17 cellular contexts compared by ENCODE assay signal in the genomic region with DNA sequence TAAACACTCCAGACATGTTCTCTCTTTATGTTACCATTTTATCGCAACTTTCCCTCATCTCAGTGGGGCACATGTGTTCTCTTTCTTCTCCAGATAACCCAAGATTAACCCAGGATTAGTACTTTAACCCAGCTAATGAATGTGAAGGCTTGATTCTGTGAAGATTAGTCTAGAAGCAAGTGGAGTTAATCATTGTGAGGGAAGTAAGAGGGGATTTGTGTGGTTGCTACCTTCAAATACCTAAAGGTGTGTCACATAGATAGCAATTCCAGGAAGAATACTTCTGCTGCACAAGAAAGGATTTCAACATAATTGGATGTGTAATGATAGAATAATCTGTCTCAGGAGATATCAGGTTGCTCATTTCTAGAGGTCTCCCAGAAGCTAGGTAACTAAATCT.
DNase-seq lines count a peak whose midpoint lies in the region; ATAC-seq and TF ChIP-seq lines count a peak whose summit lies in the region.
"Had no signal": no experiment of that assay in that cellular context is flagged by ENCODE, and none has a peak within 500 bp of the region (broad histone marks: within the 10 kb centered on the region; RNA-seq: fewer than 3 reads in every experiment).

No MANE protein-coding gene starts in this region.

- H4K20me1 ChIP-seq in PC-3 (ENCODE audit: low read length), result no peaks in the 10 kb centered on the region
- H4K20me1 ChIP-seq: BLaER1 treated with 17β-estradiol and CSF1 and Interleukin-3, amounts not matched to agents 10 nM and 100 nM had no signal

- CTCF ChIA-PET in PC-3 (lab: Charles Lee), result no interaction called here

- H3K27ac ChIP-seq in PC-3 (ENCODE audit: low read length), result no peak overlapping the region
- H3K27ac ChIP-seq in trophoblast cell (ENCODE audit: low read depth, low read length), result no peak overlapping the region
- H3K27ac ChIP-seq: 22Rv1; BLaER1 treated with 17β-estradiol and CSF1 and Interleukin-3, amounts not matched to agents 10 nM and 100 nM had no signal

- no peak overlapping the region for H2BK5ac ChIP-seq in trophoblast cell (ENCODE audit: low read depth, low read length, poor library complexity)

- no peaks in the 10 kb centered on the region for H3K9me2 ChIP-seq in PC-3 (replicated peaks; ENCODE audit: low read length)

- no CpG with 5 or more reads among the region's 1 CpG for WGBS in trophoblast cell (ENCODE audit: extremely low coverage, insufficient coverage, insufficient read length)

- no peak overlapping the region for H4K12ac ChIP-seq in trophoblast cell (ENCODE audit: low read depth, low read length)

- H3K4me1 ChIP-seq in PC-3 (ENCODE audit: insufficient read depth, low read length) (no peaks in the 10 kb centered on the region), trophoblast cell (ENCODE audit: control insufficient read depth in 1 of 2, insufficient read depth in 2 of 2, low read length in 2 of 2) (no peaks in the 10 kb centered on the region)
- H3K4me1 ChIP-seq: BLaER1 treated with 17β-estradiol and CSF1 and Interleukin-3, amounts not matched to agents 10 nM and 100 nM had no signal

- H3K9ac ChIP-seq in PC-3 (ENCODE audit: low read length) (no peak overlapping the region), trophoblast cell (ENCODE audit: low read length) (no peak overlapping the region)
- H3K9ac ChIP-seq: BLaER1 treated with 17β-estradiol and CSF1 and Interleukin-3, amounts not matched to agents 10 nM and 100 nM had no signal

- intact Hi-C loops in PC-3 (cut with micrococcal nuclease) (no loop called here), Right ventricle myocardium inferior (cut with DNase I) (no loop called here)

- ATAC-seq in PC-3 (no peak), Right ventricle myocardium inferior (no peak), GM18858 (IDR thresholded peaks at IDR 0.05; ENCODE audit: unreplicated experiment) (no peak)

- no peaks in the 10 kb centered on the region for H3K79me1 ChIP-seq in trophoblast cell (ENCODE audit: low read length)

- no peak overlapping the region for H2BK12ac ChIP-seq in trophoblast cell (ENCODE audit: low read length)

- no peaks in the 10 kb centered on the region for H3K79me2 ChIP-seq in PC-3 (ENCODE audit: low read length)
- no peaks in the 10 kb centered on the region for H3K79me2 ChIP-seq in trophoblast cell (ENCODE audit: control insufficient read depth, insufficient read depth, low read length, poor library complexity)

- H3K36me3 ChIP-seq in PC-3 (ENCODE audit: low read depth, low read length) (no peaks in the 10 kb centered on the region), trophoblast cell (ENCODE audit: control insufficient read depth in 1 of 2, insufficient read depth in 2 of 2, low read length in 2 of 2) (no peaks in the 10 kb centered on the region)
- H3K36me3 ChIP-seq: BLaER1 treated with 17β-estradiol and CSF1 and Interleukin-3, amounts not matched to agents 10 nM and 100 nM; MG63 had no signal

- DNase-seq in NCI-H748 (lab: John Stamatoyannopoulos, UW; ENCODE audit: unreplicated experiment), result peak; percentile 15
- DNase-seq in NCI-H748 treated with DMSO at 0.1 percent for 48 hours (lab: John Stamatoyannopoulos, UW), result no peak
- DNase-seq in PC-3, result peak; percentile 19
- peak; percentile 53 for DNase-seq in epithelial cell of esophagus (ENCODE audit: low read depth)
- DNase-seq in trophoblast cell, result peak; percentile 51 to 85
- DNase-seq in Right ventricle myocardium inferior (ENCODE audit: missing footprints), result no peak
- no peak for DNase-seq in activated naive CD4-positive, alpha-beta T cell treated with Interleukin-2 at 50 U/mL for 16 hours
- DNase-seq: CD4-positive, alpha-beta memory T cell; DMS153; MG63; NCI-H1417 treated with DMSO at 0.1 percent for 48 hours; NCI-H187 treated with DMSO at 0.1 percent for 48 hours; NCI-H524 treated with DMSO at 0.1 percent for 48 hours; Right ventricle myocardium superior had no signal

- no peaks in the 10 kb centered on the region for H3K9me3 ChIP-seq in PC-3 (ENCODE audit: low read length)
- H3K9me3 ChIP-seq in trophoblast cell (ENCODE audit: insufficient read depth, low read depth, low read length), result no peaks in the 10 kb centered on the region
- H3K9me3 ChIP-seq: BLaER1 treated with 17β-estradiol and CSF1 and Interleukin-3, amounts not matched to agents 10 nM and 100 nM; MG63 had no signal

- POLR2A ChIA-PET in PC-3 (lab: Charles Lee; ENCODE audit: unreplicated experiment), result no interaction called here

- peaks cover 27% of the 10 kb centered on the region for H3K27me3 ChIP-seq in PC-3 (ENCODE audit: low read length)
- no peaks in the 10 kb centered on the region for H3K27me3 ChIP-seq in trophoblast cell (ENCODE audit: insufficient read depth, low read length)
- H3K27me3 ChIP-seq: BLaER1 treated with 17β-estradiol and CSF1 and Interleukin-3, amounts not matched to agents 10 nM and 100 nM; MG63 had no signal

- no peak overlapping the region for H3K4ac ChIP-seq in trophoblast cell (ENCODE audit: low read depth, low read length)

- H3K4me3 ChIP-seq in PC-3 (ENCODE audit: low read length) (no peak overlapping the region), epithelial cell of esophagus (ENCODE audit: low read length) (no peak overlapping the region), trophoblast cell (ENCODE audit: low read depth, low read length) (no peak overlapping the region)
- H3K4me3 ChIP-seq: BLaER1 treated with 17β-estradiol and CSF1 and Interleukin-3, amounts not matched to agents 10 nM and 100 nM; MG63 had no signal

- no peak overlapping the region for H2AK5ac ChIP-seq in trophoblast cell (ENCODE audit: low read length)

- H3K4me2 ChIP-seq in PC-3 (ENCODE audit: low read length), result no peak overlapping the region
- H3K4me2 ChIP-seq in trophoblast cell (ENCODE audit: low read length), result no peak overlapping the region
- H3K4me2 ChIP-seq: BLaER1 treated with 17β-estradiol and CSF1 and Interleukin-3, amounts not matched to agents 10 nM and 100 nM had no signal

- H2BK120ac ChIP-seq in trophoblast cell (ENCODE audit: insufficient read depth, low read length, poor library complexity), result no peak overlapping the region

- TF ChIP-seq CTCF in PC-3 (conservative IDR thresholded peaks at IDR 0.05; ENCODE audit: low read depth, low read length) (no peak), epithelial cell of esophagus (IDR thresholded peaks at IDR 0.05; ENCODE audit: insufficient read depth, low read depth, low read length, missing control alignments) (no peak)

- H3K14ac ChIP-seq in trophoblast cell (ENCODE audit: low read length), result no peak overlapping the region

- H4K8ac ChIP-seq in trophoblast cell (ENCODE audit: low read depth, low read length), result no peak overlapping the region

- H2AFZ ChIP-seq in PC-3 (ENCODE audit: low read length) (no peak overlapping the region), trophoblast cell (ENCODE audit: insufficient read depth, low read length, poor library complexity) (no peak overlapping the region)

- no peak overlapping the region for H3K18ac ChIP-seq in trophoblast cell (ENCODE audit: low read length)

- no peaks in the 10 kb centered on the region for H3F3A ChIP-seq in PC-3 (ENCODE audit: low read length, unreplicated experiment)

- H3K23ac ChIP-seq in trophoblast cell (ENCODE audit: low read length), result no peak overlapping the region

- H4K91ac ChIP-seq in trophoblast cell (ENCODE audit: low read depth, low read length), result no peak overlapping the region

- BruUV-seq in PC-3 (replicated peaks; lab: Mats Ljungman, UMichigan), result no TSS peak

Comparison
In these comparisons a context has a peak if more than half of its experiments do, and no peak if none do; other contexts are left out.
1. DNase-seq: peak in NCI-H748 (single experiment), PC-3 (single experiment), epithelial cell of esophagus (single experiment) and trophoblast cell (2 of 2); none in NCI-H748 treated with DMSO at 0.1 percent for 48 hours (single experiment), Right ventricle myocardium inferior (single experiment) and activated naive CD4-positive, alpha-beta T cell treated with Interleukin-2 at 50 U/mL for 16 hours (single experiment).